18 cellular contexts compared by ENCODE assay signal in the genomic region with DNA sequence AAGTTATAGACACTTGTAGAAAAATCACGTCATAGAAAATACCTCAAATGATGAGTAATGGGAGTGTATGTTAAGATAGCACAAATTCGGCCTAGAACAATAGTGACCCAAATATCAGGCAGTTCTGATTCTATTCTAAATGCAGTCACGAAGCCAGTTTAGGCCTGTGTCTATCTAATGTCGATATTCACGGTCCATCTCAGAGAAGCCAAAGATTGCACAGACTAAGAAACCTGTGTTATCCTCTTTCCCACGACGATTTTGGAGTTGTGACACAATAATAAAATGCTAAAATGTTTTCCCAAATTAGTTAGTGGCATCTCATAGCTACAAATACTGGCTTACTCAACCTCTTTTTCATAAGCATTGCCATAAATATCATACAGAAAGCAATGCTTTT. TPM values are rescaled to one million over a fixed set of nuclear protein-coding genes. Genes with fewer than 3 reads are reported as not detected.
DNase-seq lines count a peak whose midpoint lies in the region; ATAC-seq and TF ChIP-seq lines count a peak whose summit lies in the region.
"Had no signal": no experiment of that assay in that cellular context is flagged by ENCODE, and none has a peak within 500 bp of the region (broad histone marks: within the 10 kb centered on the region; RNA-seq: fewer than 3 reads in every experiment).

No MANE protein-coding gene starts in this region.

- H3K4me3 ChIP-seq in Peyer's patch (no peak overlapping the region), smooth muscle cell (no peak overlapping the region)
- H3K4me3 ChIP-seq: esophagus squamous epithelium, heart left ventricle, K562, suprapubic skin had no signal

- TF ChIP-seq CTCF in Peyer's patch (IDR thresholded peaks at IDR 0.05), result no peak
- TF ChIP-seq CTCF in smooth muscle cell (IDR thresholded peaks at IDR 0.05; ENCODE audit: borderline replicate concordance, insufficient read depth, poor library complexity, severe bottlenecking), result no peak

- no peak for ATAC-seq in central memory CD8-positive, alpha-beta T cell (replicated peaks; ENCODE audit: extremely low read depth, poor library complexity, severe bottlenecking)
- ATAC-seq: heart left ventricle, K562, right cardiac atrium had no signal

- no peaks in the 10 kb centered on the region for H3F3A ChIP-seq in smooth muscle cell (ENCODE audit: low read depth)

- TF ChIP-seq POLR2A in Peyer's patch (IDR thresholded peaks at IDR 0.05), result no peak

- intact Hi-C loops in activated naive CD4-positive, alpha-beta T cell treated with anti-CD3 and anti-CD28 coated beads for 36 hours (cut with micrococcal nuclease), result loop anchor here (5.0 to 10.0 kb wide), 3 partner anchors 571 to 1456 kb away; a partner anchor contains a TSS
- intact Hi-C loops in head of caudate nucleus (cut with DNase I), result loop anchor here (10.0 kb wide), 2 partner anchors 56 to 96 kb away; no protein-coding TSS in a partner anchor

- no peaks in the 10 kb centered on the region for H3K36me3 ChIP-seq in Peyer's patch
- no peaks in the 10 kb centered on the region for H3K36me3 ChIP-seq in smooth muscle cell (ENCODE audit: low read depth)
- H3K36me3 ChIP-seq: esophagus squamous epithelium, heart left ventricle, suprapubic skin had no signal

- peak overlapping the region; percentile 99 for H3K4me3 Mint-ChIP-seq in activated naive CD4-positive, alpha-beta T cell treated with anti-CD3 and anti-CD28 coated beads for 36 hours
- H3K4me3 Mint-ChIP-seq in central memory CD8-positive, alpha-beta T cell, result peak overlapping the region; percentile 96

- peaks cover 27% of the 10 kb centered on the region for H3K36me3 Mint-ChIP-seq in activated naive CD4-positive, alpha-beta T cell treated with anti-CD3 and anti-CD28 coated beads for 36 hours (ENCODE audit: low read depth)
- H3K36me3 Mint-ChIP-seq in central memory CD8-positive, alpha-beta T cell (ENCODE audit: insufficient read depth), result peaks cover 44% of the 10 kb centered on the region

- WGBS in smooth muscle cell (ENCODE audit: low lambda C conversion rate), result 90% methylated on average over 7 of the region's 7 CpGs

- H3K9me3 ChIP-seq in Peyer's patch (peaks cover 0 to 2% (median 0%) of the 10 kb centered on the region in 4 donors), smooth muscle cell (replicated peaks; ENCODE audit: low read depth) (no peaks in the 10 kb centered on the region)
- H3K9me3 ChIP-seq: esophagus squamous epithelium, heart left ventricle, suprapubic skin had no signal

- CTCF ChIA-PET in activated naive CD4-positive, alpha-beta T cell treated with anti-CD3 and anti-CD28 coated beads for 36 hours (lab: Charles Lee), result interaction anchor here (1.0 kb wide), 1 partner anchor 86 kb away, joined by 4 read pairs; no protein-coding TSS in a partner anchor

- H3K27me3 ChIP-seq in Peyer's patch, result no peaks in the 10 kb centered on the region
- no peaks in the 10 kb centered on the region for H3K27me3 ChIP-seq in smooth muscle cell (ENCODE audit: low read depth)
- H3K27me3 ChIP-seq: esophagus squamous epithelium, heart left ventricle, suprapubic skin had no signal

- H3K4me2 ChIP-seq in smooth muscle cell, result peak overlapping the region; percentile 32

- H3K27ac Mint-ChIP-seq in activated naive CD4-positive, alpha-beta T cell treated with anti-CD3 and anti-CD28 coated beads for 36 hours, result peak overlapping the region; percentile 99
- peak overlapping the region; percentile 99 for H3K27ac Mint-ChIP-seq in central memory CD8-positive, alpha-beta T cell (ENCODE audit: low read depth)

- no peak overlapping the region for H3K9ac ChIP-seq in smooth muscle cell (ENCODE audit: low read depth)

- H3K4me1 ChIP-seq in Peyer's patch (peaks cover 0 to 16% (median 7%) of the 10 kb centered on the region in 4 donors), smooth muscle cell (ENCODE audit: low read depth) (peaks cover 13% of the 10 kb centered on the region)

- H2AFZ ChIP-seq in smooth muscle cell (ENCODE audit: low read depth), result no peak overlapping the region

- no peak for DNase-seq in activated naive CD4-positive, alpha-beta T cell treated with anti-CD3 and anti-CD28 coated beads for 36 hours
- no peak for DNase-seq in activated naive CD4-positive, alpha-beta T cell treated with anti-CD3 and anti-CD28 coated beads, Interleukin-2, amount 50 U/mL, for 16 hours
- no peak for DNase-seq in Peyer's patch
- DNase-seq in central memory CD8-positive, alpha-beta T cell (ENCODE audit: low spot score in 2 of 2), result no peak
- no peak for DNase-seq in smooth muscle cell (lab: John Stamatoyannopoulos, UW; ENCODE audit: unreplicated experiment)
- DNase-seq in head of caudate nucleus, result no peak
- no peak for DNase-seq in NCI-H1436 treated with DMSO at 0.1 percent for 48 hours (lab: John Stamatoyannopoulos, UW)
- no peak for DNase-seq in LoVo (ENCODE audit: low spot score)
- DNase-seq: esophagus squamous epithelium; GDM1; heart left ventricle; NCI-H1105 treated with DMSO at 0.1 percent for 48 hours; NCI-H2227 treated with DMSO at 0.1 percent for 48 hours; nucleus accumbens; right cardiac atrium; stimulated activated CD4-positive, alpha-beta T cell treated with anti-CD3 and anti-CD28 coated beads, Interleukin-2, amount 100 ng/mL, for 24 hours had no signal

- H3K27me3 Mint-ChIP-seq in activated naive CD4-positive, alpha-beta T cell treated with anti-CD3 and anti-CD28 coated beads for 36 hours (ENCODE audit: low read depth), result no peaks in the 10 kb centered on the region
- H3K27me3 Mint-ChIP-seq in central memory CD8-positive, alpha-beta T cell, result no peaks in the 10 kb centered on the region

- H3K27ac ChIP-seq in Peyer's patch (peak overlapping the region in 3 of 4 donors; percentile 3 to 59 (median 48)), smooth muscle cell (ENCODE audit: low read depth) (no peak overlapping the region)
- H3K27ac ChIP-seq: esophagus squamous epithelium, suprapubic skin had no signal

- peaks cover 76% of the 10 kb centered on the region for H3K79me2 ChIP-seq in smooth muscle cell (ENCODE audit: low read depth)

- H3K9me3 Mint-ChIP-seq in activated naive CD4-positive, alpha-beta T cell treated with anti-CD3 and anti-CD28 coated beads for 36 hours, result peaks cover 1% of the 10 kb centered on the region
- H3K9me3 Mint-ChIP-seq in central memory CD8-positive, alpha-beta T cell, result no peaks in the 10 kb centered on the region

- H3K4me1 Mint-ChIP-seq in activated naive CD4-positive, alpha-beta T cell treated with anti-CD3 and anti-CD28 coated beads for 36 hours (ENCODE audit: low read depth), result peaks cover 63% of the 10 kb centered on the region
- peaks cover 75% of the 10 kb centered on the region for H3K4me1 Mint-ChIP-seq in central memory CD8-positive, alpha-beta T cell

- H4K20me1 ChIP-seq in smooth muscle cell (ENCODE audit: low read depth), result peaks cover 75% of the 10 kb centered on the region

RNA-seq across cellular contexts. Expression of a gene that starts 4.0 kb away (rescaled TPM):
- total RNA-seq in activated naive CD4-positive, alpha-beta T cell treated with anti-CD3 and anti-CD28 coated beads for 36 hours, result 10 to 100 TPM; 22.0 to 24.1 TPM
- total RNA-seq in Peyer's patch (10 to 100 TPM; 14.4 to 35.5 (median 19.5) TPM), smooth muscle cell (11.7 and 12.5 TPM in 2 replicates)
- 3.2 and 4.9 TPM in 2 replicates for polyA plus RNA-seq in smooth muscle cell
